ENCODE assay signal across 8 cellular contexts in genomic region chr14:65301862-65302539, GRCh38.
A peak's percentile ranks its signal among the peaks of the same experiment; 100 is the strongest.
DNase-seq lines count a peak whose midpoint lies in the region; ATAC-seq, FAIRE-seq and TF ChIP-seq lines count a peak whose summit lies in the region.

No MANE protein-coding gene starts in this region.

- H4K20me1 ChIP-seq in HepG2 (ENCODE audit: insufficient read depth, low read length) = no peaks in the 10 kb centered on the region

- no peaks in the 10 kb centered on the region for H3K79me2 ChIP-seq in HepG2 (ENCODE audit: insufficient read depth, low read length)

- H3K9ac ChIP-seq in HepG2 (ENCODE audit: insufficient read depth, low read depth, low read length) = peak overlapping the region; percentile 17

- peaks cover 7% of the 10 kb centered on the region for H3K36me3 Mint-ChIP-seq in activated CD8-positive, alpha-beta T cell treated with anti-CD3 and anti-CD28 coated beads for 36 hours (ENCODE audit: low read depth)

- H2AFZ ChIP-seq in HepG2 (ENCODE audit: low read length) = peak overlapping the region; percentile 87

- no peaks in the 10 kb centered on the region for H3K36me3 ChIP-seq in HepG2 (replicated peaks in 1 of 2; ENCODE audit: control insufficient read depth in 1 of 2, insufficient read depth in 2 of 2, low read length in 2 of 2)
- H3K36me3 ChIP-seq in right lobe of liver = no peaks in the 10 kb centered on the region
- H3K36me3 ChIP-seq in left ventricle myocardium inferior = no peaks in the 10 kb centered on the region

- 6% methylated on average over 7 of the region's 7 CpGs for WGBS in HepG2 (ENCODE audit: low lambda C conversion rate)
- WGBS in right lobe of liver (ENCODE audit: insufficient coverage, low coverage, low lambda C conversion rate, missing lambda C conversion rate) = 66% methylated on average over 7 of the region's 7 CpGs

- H3K27ac ChIP-seq in HepG2 (ENCODE audit: extremely low read length, insufficient read depth, low read length) (peak overlapping the region; percentile 39), right lobe of liver (no peak overlapping the region), left ventricle myocardium inferior (replicated peaks) (no peak overlapping the region), caudate nucleus (ENCODE audit: low read depth, low read length) (no peak overlapping the region)

- no peak for TF ChIP-seq EP300 in HepG2 (IDR thresholded peaks at IDR 0.05; ENCODE audit: low read depth in 2 of 2, low read length in 2 of 2)
- no peak for TF ChIP-seq EP300 in HepG2 (CRISPR knock-in tag; IDR thresholded peaks at IDR 0.05; ENCODE audit: borderline replicate concordance)

- peaks cover 72% of the 10 kb centered on the region for H3K4me1 Mint-ChIP-seq in activated CD8-positive, alpha-beta T cell treated with anti-CD3 and anti-CD28 coated beads for 36 hours (ENCODE audit: low read depth)

- DNase-seq in HepG2 (ENCODE audit: low spot score) = peak; percentile 92
- DNase-seq in right lobe of liver = no peak
- peak; percentile 48 for DNase-seq in activated CD8-positive, alpha-beta T cell treated with anti-CD3 and anti-CD28 coated beads for 36 hours
- DNase-seq in urothelium cell line (ENCODE audit: low spot score) = no peak
- no peak for DNase-seq in left ventricle myocardium inferior
- DNase-seq in caudate nucleus (lab: John Stamatoyannopoulos, UW) = no peak
- no peak for DNase-seq in iPS-NIHi11 (ENCODE audit: low spot score)

- ATAC-seq in HepG2 (peak; percentile 95), right lobe of liver (no peak), HG03159 (IDR thresholded peaks at IDR 0.05; ENCODE audit: unreplicated experiment) (peak; percentile 54)
- ATAC-seq in activated CD8-positive, alpha-beta T cell treated with anti-CD3 and anti-CD28 coated beads for 36 hours = peak; percentile 59

- intact Hi-C loops in HepG2 (cut with micrococcal nuclease; ENCODE audit: unreplicated experiment) = loop anchor here (5.0 kb wide), 1 partner anchor 75 kb away; no protein-coding TSS in a partner anchor
- intact Hi-C loops in right lobe of liver (cut with DNase I) = no loop called here
- intact Hi-C loops in activated CD8-positive, alpha-beta T cell treated with anti-CD3 and anti-CD28 coated beads for 36 hours (cut with micrococcal nuclease) = loop anchor here (1.0 to 5.0 kb wide), 5 partner anchors 15 to 110 kb away; partner anchors contain the start of gene FUT8
- intact Hi-C loops in left ventricle myocardium inferior (cut with micrococcal nuclease) = no loop called here

- BruUV-seq in HepG2 (replicated peaks; lab: Mats Ljungman, UMichigan) = TSS peak; percentile 64

- no peaks in the 10 kb centered on the region for H3K27me3 Mint-ChIP-seq in activated CD8-positive, alpha-beta T cell treated with anti-CD3 and anti-CD28 coated beads for 36 hours

- peak; percentile 71 for FAIRE-seq in HepG2 (lab: Jason Lieb, UNC)
- peak; percentile 88 for FAIRE-seq in urothelium cell line (lab: Jason Lieb, UNC)

- H3K4me3 Mint-ChIP-seq in activated CD8-positive, alpha-beta T cell treated with anti-CD3 and anti-CD28 coated beads for 36 hours = peak overlapping the region; percentile 61

- CTCF ChIA-PET in HepG2 (lab: Yijun Ruan, JAX; ENCODE audit: low intra/inter-chr PET ratio, low total read pairs) = no interaction called here
- CTCF ChIA-PET in activated CD8-positive, alpha-beta T cell treated with anti-CD3 and anti-CD28 coated beads for 36 hours (lab: Charles Lee) = interaction anchor here (0.7 to 2.3 kb wide), 7 partner anchors 8 to 113 kb away, joined by 3 to 8 read pairs (median 4); no protein-coding TSS in a partner anchor

- peak overlapping the region; percentile 80 for H3K27ac Mint-ChIP-seq in activated CD8-positive, alpha-beta T cell treated with anti-CD3 and anti-CD28 coated beads for 36 hours

- H3K4me3 ChIP-seq in HepG2 (replicated peaks in 1 of 3; ENCODE audit: insufficient read depth in 1 of 3, low read depth in 2 of 3, low read length in 3 of 3) (peak overlapping the region; percentile 1 to 48 (median 36); a peak in 4 of 6 replicates), right lobe of liver (no peak overlapping the region), left ventricle myocardium inferior (no peak overlapping the region)

- TF ChIP-seq POLR2A in HepG2 (IDR thresholded peaks at IDR 0.05; ENCODE audit: insufficient read depth in 1 of 2, low read depth in 2 of 2, low read length in 2 of 2) (peak; percentile 39 to 45; a peak in 2 of 4 replicates), right lobe of liver (IDR thresholded peaks at IDR 0.05) (no peak)

- H3K4me2 ChIP-seq in HepG2 (ENCODE audit: low read depth, low read length) = peak overlapping the region; percentile 72

- POLR2A ChIA-PET in HepG2 (lab: Yijun Ruan, JAX) = interaction anchor here (0.5 to 2.3 kb wide), 10 partner anchors 16 to 111 kb away, joined by 3 to 12 read pairs (median 4); no protein-coding TSS in a partner anchor
- POLR2A ChIA-PET in activated CD8-positive, alpha-beta T cell treated with anti-CD3 and anti-CD28 coated beads for 36 hours (lab: Charles Lee) = interaction anchor here (1.0 to 4.3 kb wide), 6 partner anchors 11 to 110 kb away, joined by 3 to 24 read pairs (median 5); no protein-coding TSS in a partner anchor

- H3K4me1 ChIP-seq in HepG2 (ENCODE audit: insufficient read depth, low read length) (peaks cover 64% of the 10 kb centered on the region), right lobe of liver (no peaks in the 10 kb centered on the region), left ventricle myocardium inferior (no peaks in the 10 kb centered on the region)

- in situ Hi-C loops in HepG2 (cut with HindIII; ENCODE audit: extremely low pct_ligation_motif_present, low pct_unique_long_range_greater_than_20kb) = no loop called here

- no peak for TF ChIP-seq RAD21 in HepG2 (CRISPR knock-in tag; IDR thresholded peaks at IDR 0.05)

- peaks cover 2% of the 10 kb centered on the region for H3K9me3 Mint-ChIP-seq in activated CD8-positive, alpha-beta T cell treated with anti-CD3 and anti-CD28 coated beads for 36 hours

- TF ChIP-seq CTCF in HepG2 (CRISPR knock-in tag; IDR thresholded peaks at IDR 0.05) (no peak), right lobe of liver (IDR thresholded peaks at IDR 0.05) (no peak), left ventricle myocardium inferior (IDR thresholded peaks at IDR 0.05; ENCODE audit: borderline replicate concordance) (no peak)
- TF ChIP-seq CTCF in activated CD8-positive, alpha-beta T cell treated with anti-CD3 and anti-CD28 coated beads for 36 hours (IDR thresholded peaks at IDR 0.05) = no peak

- H3K27me3 ChIP-seq in HepG2 (ENCODE audit: control insufficient read depth in 1 of 2, insufficient read depth in 2 of 2, low read length in 2 of 2) = no peaks in the 10 kb centered on the region
- H3K27me3 ChIP-seq in right lobe of liver = no peaks in the 10 kb centered on the region
- peaks cover 6% of the 10 kb centered on the region for H3K27me3 ChIP-seq in left ventricle myocardium inferior (ENCODE audit: low read depth)

- H3K9me3 ChIP-seq in HepG2 (ENCODE audit: low read length) = no peaks in the 10 kb centered on the region
- H3K9me3 ChIP-seq in right lobe of liver = no peaks in the 10 kb centered on the region
- H3K9me3 ChIP-seq in left ventricle myocardium inferior (replicated peaks) = no peaks in the 10 kb centered on the region

TF ChIP-seq in HepG2, 621 proteins besides CTCF, POLR2A, EP300 and RAD21 (continues in another document):
- TF ChIP-seq HNF1A (IDR thresholded peaks at IDR 0.05; ENCODE audit: low read depth) (peak; percentile 83), HNF1A (CRISPR knock-in tag; IDR thresholded peaks at IDR 0.05; ENCODE audit: borderline replicate concordance) (peak; percentile 91), ZNF180 (CRISPR knock-in tag; IDR thresholded peaks at IDR 0.05; ENCODE audit: borderline replicate concordance, low read depth) (no peak), JARID2 (CRISPR knock-in tag; IDR thresholded peaks at IDR 0.05; ENCODE audit: insufficient replicate concordance) (no peak), HNF4A (CRISPR knock-in tag; IDR thresholded peaks at IDR 0.05) (peak; percentile 41), ZNF337 (CRISPR knock-in tag; IDR thresholded peaks at IDR 0.05; ENCODE audit: borderline replicate concordance, low read depth) (no peak), TAF1 (CRISPR knock-in tag; IDR thresholded peaks at IDR 0.05) (peak; percentile 41; the same call in 1 of the 2 replicates), SP4 (CRISPR knock-in tag; IDR thresholded peaks at IDR 0.05) (0 out of 2 replicates have a peak, but pooled peaks have one; percentile 26), U2AF2 (IDR thresholded peaks at IDR 0.05; ENCODE audit: low read depth, low read length) (no peak)

Comparison
In these comparisons a context has a peak if more than half of its experiments do, and no peak if none do; other contexts are left out.
1. ATAC-seq: peak in HepG2 (single experiment), HG03159 (single experiment) and activated CD8-positive, alpha-beta T cell treated with anti-CD3 and anti-CD28 coated beads for 36 hours (single experiment); none in right lobe of liver (0 of 4).
2. DNase-seq: peak in HepG2 (single experiment) and activated CD8-positive, alpha-beta T cell treated with anti-CD3 and anti-CD28 coated beads for 36 hours (single experiment); none in right lobe of liver (0 of 3), urothelium cell line (single experiment), left ventricle myocardium inferior (single experiment), caudate nucleus (0 of 61) and iPS-NIHi11 (single experiment).
3. H3K4me3 ChIP-seq: peak in HepG2 (3 of 3); none in right lobe of liver (0 of 3) and left ventricle myocardium inferior (single experiment).
4. intact Hi-C loops: an anchor here in HepG2 (5.0 kb wide) and activated CD8-positive, alpha-beta T cell treated with anti-CD3 and anti-CD28 coated beads for 36 hours (1.0 to 5.0 kb wide); none called in right lobe of liver and left ventricle myocardium inferior.